ENCODE assay signal across 8 cellular contexts in the genomic region with DNA sequence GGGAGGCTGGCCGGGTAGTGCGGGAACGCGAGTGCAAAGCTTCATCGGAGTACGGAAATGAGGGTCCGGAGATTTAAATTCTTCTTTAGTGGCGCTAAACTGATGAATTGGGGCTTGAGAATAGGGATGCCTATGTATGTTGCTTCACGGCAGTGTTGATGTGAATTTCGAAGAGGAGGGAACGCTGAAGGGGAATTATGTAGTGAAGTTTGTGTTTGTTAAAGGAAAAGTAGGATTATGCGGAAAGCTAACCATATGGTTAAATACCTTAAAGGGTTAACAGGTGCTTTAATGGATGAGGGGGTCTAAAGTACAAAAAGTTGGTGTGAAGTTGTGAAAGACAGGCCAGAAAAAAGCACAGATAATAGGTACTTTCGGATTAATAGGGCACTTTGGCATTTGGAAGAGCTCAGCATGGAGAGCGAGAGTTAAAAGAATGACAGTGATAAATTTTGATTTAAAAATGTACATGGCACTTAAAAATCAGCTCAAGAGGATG. TPM values are rescaled to one million over a fixed set of nuclear protein-coding genes. Genes with fewer than 3 reads are reported as not detected.
DNase-seq lines count a peak whose midpoint lies in the region; ATAC-seq and TF ChIP-seq lines count a peak whose summit lies in the region.

No MANE protein-coding gene starts in this region.

- H3K27me3 ChIP-seq in OCI-LY1 (ENCODE audit: insufficient read depth, low read length), result no peaks in the 10 kb centered on the region
- no peaks in the 10 kb centered on the region for H3K27me3 ChIP-seq in gastrocnemius medialis

- no peak for ATAC-seq in gastrocnemius medialis
- no peak for ATAC-seq in left lobe of liver
- no peak for ATAC-seq in HG03439 (IDR thresholded peaks at IDR 0.05; ENCODE audit: unreplicated experiment)

- no peaks in the 10 kb centered on the region for H3K9me2 ChIP-seq in OCI-LY1 (ENCODE audit: low read depth, low read length)

- H3F3A ChIP-seq in OCI-LY1 (ENCODE audit: insufficient read depth, low read length), result no peaks in the 10 kb centered on the region

- H3K4me1 ChIP-seq in OCI-LY1 (ENCODE audit: insufficient read depth, low read length, severe bottlenecking), result peaks cover 41% of the 10 kb centered on the region
- peaks cover 19 to 33% of the 10 kb centered on the region in 2 donors for H3K4me1 ChIP-seq in gastrocnemius medialis

- H3K9me3 ChIP-seq in OCI-LY1 (ENCODE audit: low read length) (peaks cover 6% of the 10 kb centered on the region; the same call in 1 of the 2 replicates), gastrocnemius medialis (no peaks in the 10 kb centered on the region)

- no peaks in the 10 kb centered on the region for H4K20me1 ChIP-seq in OCI-LY1 (ENCODE audit: insufficient read depth, low read length)

- peak overlapping the region; percentile 85 for H3K9ac ChIP-seq in OCI-LY1 (ENCODE audit: low read length)

- no peak overlapping the region for H2AFZ ChIP-seq in OCI-LY1 (ENCODE audit: low read length)

- peak overlapping the region; percentile 93 for H3K4me2 ChIP-seq in OCI-LY1 (ENCODE audit: low read length)

- intact Hi-C loops in gastrocnemius medialis (cut with DNase I; ENCODE audit: low total_unique reads), result loop anchor here (1.0 to 2.0 kb wide), 3 partner anchors 141 to 413 kb away; a partner anchor contains a TSS

- peak overlapping the region; percentile 72 for H3K4me3 ChIP-seq in GM12864 (ENCODE audit: low read depth, low read length)
- H3K4me3 ChIP-seq in OCI-LY1 (ENCODE audit: low read depth, low read length, poor library complexity, severe bottlenecking), result peak overlapping the region; percentile 95
- peak overlapping the region; percentile 92 for H3K4me3 ChIP-seq in fibroblast of villous mesenchyme (ENCODE audit: low read depth, low read length)
- peak overlapping the region; percentile 76 to 99 (median 88) for H3K4me3 ChIP-seq in gastrocnemius medialis

- H3K27ac ChIP-seq in OCI-LY1 (ENCODE audit: low read depth, low read length, poor library complexity, severe bottlenecking) (peak overlapping the region; percentile 74), gastrocnemius medialis (peak overlapping the region; percentile 86 to 97 (median 90))

- H3K36me3 ChIP-seq in OCI-LY1 (ENCODE audit: insufficient read depth, low read length) (peaks cover 16% of the 10 kb centered on the region), gastrocnemius medialis (no peaks in the 10 kb centered on the region)

- in situ Hi-C loops in gastrocnemius medialis (cut with MboI; ENCODE audit: low sequenced_read_pairs in 4 of 4), result loop anchor here in 3 of 4 donors (10.0 to 25.0 kb wide), 4 partner anchors 203 to 1772 kb away; a partner anchor contains a TSS

- peaks cover 89% of the 10 kb centered on the region for H3K79me2 ChIP-seq in OCI-LY1 (ENCODE audit: insufficient read depth, low read length)

- peak in 1 of 2 donors; percentile 40 for TF ChIP-seq POLR2A in gastrocnemius medialis (IDR thresholded peaks at IDR 0.05)

- DNase-seq in GM12864 (ENCODE audit: low read depth), result no peak
- peak; percentile 6 for DNase-seq in fibroblast of villous mesenchyme (ENCODE audit: low read depth)
- no peak for DNase-seq in gastrocnemius medialis
- DNase-seq in SIG-M5 (lab: John Stamatoyannopoulos, UW), result no peak
- DNase-seq in left lobe of liver (ENCODE audit: low spot score), result no peak
- no peak for DNase-seq in NCI-H446 treated with DMSO at 0.1 percent for 48 hours (lab: John Stamatoyannopoulos, UW)

- TF ChIP-seq CTCF in GM12864 (IDR thresholded peaks at IDR 0.05; ENCODE audit: low read depth, low read length, missing control alignments) (no peak), OCI-LY1 (IDR thresholded peaks at IDR 0.05; ENCODE audit: low read length) (no peak), fibroblast of villous mesenchyme (IDR thresholded peaks at IDR 0.05; ENCODE audit: insufficient read depth, low read depth, low read length) (no peak), gastrocnemius medialis (IDR thresholded peaks at IDR 0.05 in 4 of 5, conservative IDR thresholded peaks at IDR 0.05 in 1 of 5) (no peak)

RNA-seq across cellular contexts. Expression of a gene that starts 1.4 kb away (rescaled TPM):
- total RNA-seq in fibroblast of villous mesenchyme (18.4 and 18.6 TPM in 2 replicates), gastrocnemius medialis (1 to 10 TPM; 4.1 to 8.2 (median 6.8) TPM), left lobe of liver (15.6 TPM)

RNA-seq across cellular contexts. Expression of a gene that starts 1.9 kb away (rescaled TPM):
- 168 and 275 TPM in 2 replicates for total RNA-seq in fibroblast of villous mesenchyme
- 10 to 100 TPM; 41.3 to 66.8 (median 47.2) TPM for total RNA-seq in gastrocnemius medialis
- 105 TPM for total RNA-seq in left lobe of liver
